ENCODE assay signal across 11 cellular contexts in genomic region chr17:66661411-66661843, GRCh38.
DNase-seq lines count a peak whose midpoint lies in the region; ATAC-seq and TF ChIP-seq lines count a peak whose summit lies in the region.
"Had no signal": no experiment of that assay in that cellular context is flagged by ENCODE, and none has a peak within 500 bp of the region (broad histone marks: within the 10 kb centered on the region; RNA-seq: fewer than 3 reads in every experiment).

No MANE protein-coding gene starts in this region.

- no peak overlapping the region for H3K4me3 Mint-ChIP-seq in CD8-positive, alpha-beta memory T cell
- H3K4me3 Mint-ChIP-seq: neural crest cell had no signal

- peaks cover 8 to 19% (median 9%) of the 10 kb centered on the region in 3 donors for H3K4me1 Mint-ChIP-seq in CD8-positive, alpha-beta memory T cell

- POLR2A ChIA-PET in CD8-positive, alpha-beta memory T cell (lab: Charles Lee), result no interaction called here

- H3K79me2 ChIP-seq in GM23248 (ENCODE audit: insufficient read depth), result 0 out of 2 replicates have a peak, but pooled peaks cover 4% of the 10 kb centered on the region

- 90 to 92% methylated on average over 6 of the region's 6 CpGs for WGBS in GM23248 (ENCODE audit: low coverage in 1 of 2, low lambda C conversion rate in 2 of 2, missing lambda C conversion rate in 2 of 2), 2 experiments

- in situ Hi-C loops in GM23248 (cut with MboI), result no loop called here

- H3F3A ChIP-seq in GM23248 (ENCODE audit: insufficient read depth), result no peaks in the 10 kb centered on the region; the same call in 1 of the 2 replicates

- peak overlapping the region in 1 of 8 donors; percentile 52 for H3K27ac Mint-ChIP-seq in CD8-positive, alpha-beta memory T cell

- H3K27me3 Mint-ChIP-seq in CD8-positive, alpha-beta memory T cell, result no peaks in the 10 kb centered on the region

- H4K20me1 ChIP-seq in GM23248 (ENCODE audit: insufficient read depth), result no peaks in the 10 kb centered on the region

- peaks cover 0 to 3% (median 2%) of the 10 kb centered on the region in 5 donors for H3K9me3 Mint-ChIP-seq in CD8-positive, alpha-beta memory T cell

- H3K36me3 Mint-ChIP-seq in CD8-positive, alpha-beta memory T cell, result peaks cover 14 to 19% (median 14%) of the 10 kb centered on the region in 3 donors

- no peak overlapping the region for H3K4me2 ChIP-seq in GM23248 (ENCODE audit: unreplicated experiment)

- no peak overlapping the region for H2AFZ ChIP-seq in GM23248

- H3K4me3 ChIP-seq in AG10803 (ENCODE audit: low read length) (no peak overlapping the region), GM23248 (no peak overlapping the region)
- H3K4me3 ChIP-seq in CD8-positive, alpha-beta memory T cell (ENCODE audit: low read length), result no peak overlapping the region
- H3K4me3 ChIP-seq: esophagus squamous epithelium had no signal

- H3K9me2 ChIP-seq in GM23248 (ENCODE audit: insufficient read depth), result no peaks in the 10 kb centered on the region

- DNase-seq in AG10803 (ENCODE audit: low read depth) (peak; percentile 11), GM23248 (peak; percentile 37), NCI-H748 (lab: John Stamatoyannopoulos, UW; ENCODE audit: unreplicated experiment) (peak; percentile 92)
- no peak for DNase-seq in CD8-positive, alpha-beta memory T cell
- DNase-seq: activated gamma-delta T cell treated with Interleukin-2 at 50 U/mL for 16 hours, esophagus squamous epithelium had no signal

- H3K36me3 ChIP-seq in GM23248 (ENCODE audit: low read depth), result peaks cover 8% of the 10 kb centered on the region; the same call in 1 of the 2 replicates
- no peaks in the 10 kb centered on the region for H3K36me3 ChIP-seq in CD8-positive, alpha-beta memory T cell (ENCODE audit: insufficient read depth, low read length)
- H3K36me3 ChIP-seq: esophagus squamous epithelium had no signal

- H3K4me1 ChIP-seq in GM23248 (ENCODE audit: insufficient read depth), result no peaks in the 10 kb centered on the region
- peaks cover 23% of the 10 kb centered on the region for H3K4me1 ChIP-seq in CD8-positive, alpha-beta memory T cell (ENCODE audit: insufficient read depth, low read length)

- no peak overlapping the region for H3K9ac ChIP-seq in GM23248

- H3K27ac ChIP-seq in GM23248, result no peak overlapping the region
- no peak overlapping the region for H3K27ac ChIP-seq in CD8-positive, alpha-beta memory T cell (ENCODE audit: low read depth, low read length)

- H3K27me3 ChIP-seq in GM23248 (replicated peaks; ENCODE audit: insufficient read depth), result no peaks in the 10 kb centered on the region
- H3K27me3 ChIP-seq in CD8-positive, alpha-beta memory T cell (ENCODE audit: insufficient read depth, low read length, poor library complexity, severe bottlenecking), result no peaks in the 10 kb centered on the region
- H3K27me3 ChIP-seq: esophagus squamous epithelium had no signal

- no peak for TF ChIP-seq CTCF in AG10803 (conservative IDR thresholded peaks at IDR 0.05; ENCODE audit: low read length)

- ATAC-seq in esophagus mucosa, result peak; percentile 81
- ATAC-seq in GM19023 (IDR thresholded peaks at IDR 0.05; ENCODE audit: unreplicated experiment), result no peak
- ATAC-seq in HG03439 (IDR thresholded peaks at IDR 0.05; ENCODE audit: unreplicated experiment), result no peak
- no peak for ATAC-seq in GM21367 (IDR thresholded peaks at IDR 0.05; ENCODE audit: unreplicated experiment)

- CTCF ChIA-PET in CD8-positive, alpha-beta memory T cell (lab: Charles Lee), result no interaction called here

- no peaks in the 10 kb centered on the region for H3K9me3 ChIP-seq in GM23248 (ENCODE audit: low read depth)
- H3K9me3 ChIP-seq in CD8-positive, alpha-beta memory T cell (ENCODE audit: low read length), result no peaks in the 10 kb centered on the region
- H3K9me3 ChIP-seq: esophagus squamous epithelium had no signal

Comparison
In these comparisons a context has a peak if more than half of its experiments do, and no peak if none do; other contexts are left out.
1. DNase-seq: peak in AG10803 (single experiment), GM23248 (single experiment) and NCI-H748 (single experiment); none in CD8-positive, alpha-beta memory T cell (0 of 5).